17 cellular contexts compared by ENCODE assay signal in genomic region chr11:2180347-2180746, GRCh38. TPM values are rescaled to one million over a fixed set of nuclear protein-coding genes. Genes with fewer than 3 reads are reported as not detected.
DNase-seq lines count a peak whose midpoint lies in the region; ATAC-seq, FAIRE-seq and TF ChIP-seq lines count a peak whose summit lies in the region.
"Had no signal": no experiment of that assay in that cellular context is flagged by ENCODE, and none has a peak within 500 bp of the region (broad histone marks: within the 10 kb centered on the region; RNA-seq: fewer than 3 reads in every experiment).

No MANE protein-coding gene starts in this region.

- peaks cover 6% of the 10 kb centered on the region; the same call in 1 of the 2 replicates for H3K27me3 ChIP-seq in BLaER1
- H3K27me3 ChIP-seq in H7 (ENCODE audit: control insufficient read depth, insufficient read depth, low read length), result no peaks in the 10 kb centered on the region
- H3K27me3 ChIP-seq in keratinocyte (ENCODE audit: control insufficient read depth, extremely low read depth, insufficient read depth, low read length), result no peaks in the 10 kb centered on the region
- H3K27me3 ChIP-seq: BE2C had no signal

- POLR2A ChIA-PET in RWPE1 (lab: Yijun Ruan, JAX; ENCODE audit: low non-redundant PET), result no interaction called here
- POLR2A ChIA-PET in naive thymus-derived CD8-positive, alpha-beta T cell (lab: Charles Lee), result no interaction called here

- H3K79me2 ChIP-seq in keratinocyte (ENCODE audit: control insufficient read depth, insufficient read depth, low read length), result peaks cover 4% of the 10 kb centered on the region

- H3K36me3 ChIP-seq in BLaER1 (no peaks in the 10 kb centered on the region), H7 (replicated peaks; ENCODE audit: control insufficient read depth, insufficient read depth, low read length) (no peaks in the 10 kb centered on the region), keratinocyte (ENCODE audit: control insufficient read depth in 2 of 2, extremely low read depth in 1 of 2, insufficient read depth in 2 of 2, low read length in 2 of 2) (no peaks in the 10 kb centered on the region)
- H3K36me3 ChIP-seq: BE2C, HAP-1 had no signal

- H3K4me1 Mint-ChIP-seq in naive thymus-derived CD8-positive, alpha-beta T cell, result peaks cover 0 to 7% (median 1%) of the 10 kb centered on the region in 4 donors

- H4K20me1 ChIP-seq in BLaER1 (peaks cover 12% of the 10 kb centered on the region; the same call in 1 of the 2 replicates), keratinocyte (ENCODE audit: control insufficient read depth, extremely low read depth, insufficient read depth, low read length) (no peaks in the 10 kb centered on the region)

- H3K4me3 Mint-ChIP-seq in naive thymus-derived CD8-positive, alpha-beta T cell, result no peak overlapping the region
- H3K4me3 Mint-ChIP-seq: CD8-positive, alpha-beta memory T cell; HFFc6 had no signal

- H3K27ac ChIP-seq in BLaER1, result no peak overlapping the region
- H3K27ac ChIP-seq in RWPE1, result peak overlapping the region; percentile 99
- peak overlapping the region; percentile 87 for H3K27ac ChIP-seq in keratinocyte (ENCODE audit: control insufficient read depth, insufficient read depth, low read length)

- CTCF ChIA-PET in RWPE1 (lab: Yijun Ruan, JAX), result interaction anchor here (0.7 kb wide), 1 partner anchor 15 kb away, joined by 4 read pairs; no protein-coding TSS in a partner anchor

- peaks cover 44% of the 10 kb centered on the region for H3K4me1 ChIP-seq in BLaER1
- peaks cover 68% of the 10 kb centered on the region for H3K4me1 ChIP-seq in keratinocyte (ENCODE audit: control insufficient read depth, extremely low read depth, insufficient read depth, low read length)
- H3K4me1 ChIP-seq: HAP-1 had no signal

- peak; percentile 74 for DNase-seq in H7
- DNase-seq in RWPE1 (ENCODE audit: low spot score), result no peak
- DNase-seq in keratinocyte (ENCODE audit: low read depth, low spot score), result no peak
- DNase-seq in T1000 (lab: John Stamatoyannopoulos, UW), result no peak
- no peak for DNase-seq in naive thymus-derived CD8-positive, alpha-beta T cell
- DNase-seq: BE2C; CD8-positive, alpha-beta memory T cell; DMS53; GF-D8; GOT3; HFFc6 had no signal

- ATAC-seq in GM21526 (IDR thresholded peaks at IDR 0.05; ENCODE audit: low FRiP score, unreplicated experiment), result no peak
- ATAC-seq in naive thymus-derived CD8-positive, alpha-beta T cell, result no peak

- no peaks in the 10 kb centered on the region for H3K36me3 Mint-ChIP-seq in naive thymus-derived CD8-positive, alpha-beta T cell
- H3K36me3 Mint-ChIP-seq: CD8-positive, alpha-beta memory T cell had no signal

- no peak overlapping the region for H3K27ac Mint-ChIP-seq in naive thymus-derived CD8-positive, alpha-beta T cell
- H3K27ac Mint-ChIP-seq: CD8-positive, alpha-beta memory T cell; HFFc6 had no signal

- H3K27me3 Mint-ChIP-seq in naive thymus-derived CD8-positive, alpha-beta T cell, result peaks cover 2 to 11% (median 8%) of the 10 kb centered on the region in 5 donors

- dilution Hi-C loops in keratinocyte (cut with MboI; ENCODE audit: extremely low pct_ligation_motif_present, low sequenced_read_pairs), result no loop called here

- no peak overlapping the region for H3K9ac ChIP-seq in BLaER1
- H3K9ac ChIP-seq in keratinocyte (ENCODE audit: control insufficient read depth, extremely low read depth, insufficient read depth, low read length), result peak overlapping the region; percentile 53

- H3K4me3 ChIP-seq in BLaER1 (no peak overlapping the region), H7 (ENCODE audit: insufficient read depth, low read depth, low read length) (no peak overlapping the region), keratinocyte (ENCODE audit: control insufficient read depth in 2 of 3, extremely low read depth in 1 of 3, insufficient read depth in 2 of 3, low read depth in 1 of 3, low read length in 3 of 3) (no peak overlapping the region)
- H3K4me3 ChIP-seq: HAP-1 had no signal

- peak overlapping the region; percentile 77 for H3K4me2 ChIP-seq in BLaER1
- H3K4me2 ChIP-seq in keratinocyte (ENCODE audit: control insufficient read depth, extremely low read depth, insufficient read depth, low read depth, low read length), result peak overlapping the region; percentile 51

- no peak for TF ChIP-seq CTCF in RWPE1 (conservative IDR thresholded peaks at IDR 0.05; ENCODE audit: low read depth)
- no peak for TF ChIP-seq CTCF in keratinocyte (optimal IDR thresholded peaks at IDR 0.05 in 1 of 3, IDR thresholded peaks at IDR 0.05 in 1 of 3, conservative IDR thresholded peaks at IDR 0.05 in 1 of 3; ENCODE audit: extremely low read depth in 1 of 3, insufficient read depth in 2 of 3, low read length in 3 of 3)

- H3K9me1 ChIP-seq in keratinocyte (ENCODE audit: control insufficient read depth, extremely low read depth, insufficient read depth, low read length), result no peaks in the 10 kb centered on the region

- FAIRE-seq in keratinocyte (lab: Jason Lieb, UNC), result no peak
- FAIRE-seq: A204.1 had no signal

- no peak overlapping the region for H2AFZ ChIP-seq in keratinocyte (ENCODE audit: control insufficient read depth, low read length)

- H3K9me3 ChIP-seq in BLaER1, result no peaks in the 10 kb centered on the region
- H3K9me3 ChIP-seq in keratinocyte (ENCODE audit: control insufficient read depth, low read depth, low read length), result no peaks in the 10 kb centered on the region
- H3K9me3 ChIP-seq: BE2C, HAP-1 had no signal

- no peaks in the 10 kb centered on the region for H3K9me3 Mint-ChIP-seq in naive thymus-derived CD8-positive, alpha-beta T cell
- H3K9me3 Mint-ChIP-seq: CD8-positive, alpha-beta memory T cell; HFFc6 had no signal

RNA-seq across cellular contexts. Expression of gene TH, which starts 8.7 kb away (rescaled TPM):
- not detected in 2 replicates for total RNA-seq in H7 (2014; rRNA removed; shearing (Covaris generic))
- polyA plus RNA-seq in keratinocyte, result 0.50 to 0.86 TPM (median 0.67 TPM) in 3 replicates
- not detected for polyA plus RNA-seq in keratinocyte (2011; ENCODE audit: low read depth)
- 0.32 and 0.90 TPM in 2 replicates for polyA plus RNA-seq in keratinocyte (2011; cell fraction: cytosol; rRNA removed)
- 1.2 and 2.6 TPM in 2 replicates for polyA plus RNA-seq in keratinocyte (2011; cell fraction: nucleus; rRNA removed)
- 0.31 and 1.4 TPM in 2 replicates for polyA plus RNA-seq in keratinocyte (2012; ENCODE audit: low replicate concordance)
- 0.16 to 0.43 TPM in 2 of 3 replicates, not detected in the other for polyA minus RNA-seq in keratinocyte
- polyA minus RNA-seq in keratinocyte (2011; cell fraction: cytosol; rRNA and poly(A)+ RNA removed), result 0.96 TPM
- polyA minus RNA-seq in keratinocyte (2011; cell fraction: nucleus; rRNA and poly(A)+ RNA removed), result 0.78 TPM in 1 of 2 replicates, not detected in the other
- total RNA-seq in naive thymus-derived CD8-positive, alpha-beta T cell, result not detected
- polyA plus RNA-seq in naive thymus-derived CD8-positive, alpha-beta T cell, result not detected
- total RNA-seq: CD8-positive, alpha-beta memory T cell; HFFc6; HT1080 had no signal
- polyA plus RNA-seq: AG04450; CD8-positive, alpha-beta memory T cell had no signal

RNA-seq across cellular contexts. Expression of gene INS, which starts 19.3 kb away (rescaled TPM):
- not detected in 2 replicates for total RNA-seq in H7 (2014; rRNA removed; shearing (Covaris generic))
- polyA plus RNA-seq in keratinocyte, result not detected in 3 replicates
- polyA plus RNA-seq in keratinocyte (2011; ENCODE audit: low read depth), result not detected
- polyA plus RNA-seq in keratinocyte (2011; cell fraction: cytosol; rRNA removed), result not detected in 2 replicates
- not detected in 2 replicates for polyA plus RNA-seq in keratinocyte (2011; cell fraction: nucleus; rRNA removed)
- polyA plus RNA-seq in keratinocyte (2012; ENCODE audit: low replicate concordance), result not detected in 2 replicates
- polyA minus RNA-seq in keratinocyte, result not detected in 3 replicates
- not detected for polyA minus RNA-seq in keratinocyte (2011; cell fraction: cytosol; rRNA and poly(A)+ RNA removed)
- polyA minus RNA-seq in keratinocyte (2011; cell fraction: nucleus; rRNA and poly(A)+ RNA removed), result not detected in 2 replicates
- total RNA-seq in naive thymus-derived CD8-positive, alpha-beta T cell, result not detected
- not detected for polyA plus RNA-seq in naive thymus-derived CD8-positive, alpha-beta T cell
- total RNA-seq: CD8-positive, alpha-beta memory T cell; HFFc6; HT1080 had no signal
- polyA plus RNA-seq: AG04450; CD8-positive, alpha-beta memory T cell had no signal

RNA-seq across cellular contexts. Expression of gene IGF2, which starts 41.2 kb away (rescaled TPM):
- total RNA-seq in H7 (2014; rRNA removed; shearing (Covaris generic)), result 0.78 and 1.2 TPM in 2 replicates
- polyA plus RNA-seq in keratinocyte, result 0.01 TPM in 2 of 3 replicates, not detected in the other
- polyA plus RNA-seq in keratinocyte (2011; ENCODE audit: low read depth), result 0.86 TPM
- 0.02 and 0.08 TPM in 2 replicates for polyA plus RNA-seq in keratinocyte (2011; cell fraction: cytosol; rRNA removed)
- 0.11 and 0.15 TPM in 2 replicates for polyA plus RNA-seq in keratinocyte (2011; cell fraction: nucleus; rRNA removed)
- polyA plus RNA-seq in keratinocyte (2012; ENCODE audit: low replicate concordance), result 0.63 and 1.9 TPM in 2 replicates
- polyA minus RNA-seq in keratinocyte, result 0.85 TPM in 1 of 3 replicates, not detected in the others
- polyA minus RNA-seq in keratinocyte (2011; cell fraction: cytosol; rRNA and poly(A)+ RNA removed), result not detected
- 0.11 TPM in 1 of 2 replicates, not detected in the other for polyA minus RNA-seq in keratinocyte (2011; cell fraction: nucleus; rRNA and poly(A)+ RNA removed)
- total RNA-seq in naive thymus-derived CD8-positive, alpha-beta T cell, result not detected
- not detected for polyA plus RNA-seq in naive thymus-derived CD8-positive, alpha-beta T cell
- polyA plus RNA-seq: CD8-positive, alpha-beta memory T cell had no signal
